ENCODE assay signal across 8 cellular contexts in the genomic region with DNA sequence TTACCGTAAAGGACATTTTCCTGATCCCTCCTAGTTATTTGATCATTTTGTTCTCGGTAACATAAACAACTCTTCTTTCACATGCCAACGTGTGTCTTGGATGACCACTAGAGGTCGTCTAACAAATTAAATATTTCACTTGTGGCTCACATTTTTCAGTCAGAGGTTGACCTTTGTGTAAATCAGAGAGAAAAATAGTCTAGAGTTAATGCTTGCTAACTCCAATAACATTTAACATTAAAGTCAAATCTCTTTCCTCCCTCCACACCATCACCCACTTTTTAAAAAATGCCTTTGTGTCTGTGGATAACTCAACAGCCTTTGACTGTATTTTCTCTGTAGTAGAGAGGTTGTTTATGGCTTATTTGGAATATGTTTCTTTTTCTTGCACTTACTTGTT.
A peak's percentile ranks its signal among the peaks of the same experiment; 100 is the strongest.
DNase-seq lines count a peak whose midpoint lies in the region; ATAC-seq and TF ChIP-seq lines count a peak whose summit lies in the region.

No MANE protein-coding gene starts in this region.

- H3K36me3 ChIP-seq in DOHH2 (ENCODE audit: control insufficient read depth, low read length) (no peaks in the 10 kb centered on the region), SK-N-MC (ENCODE audit: insufficient read depth, low read length) (no peaks in the 10 kb centered on the region), osteoblast (ENCODE audit: insufficient read depth, low read length) (no peaks in the 10 kb centered on the region)

- H3F3A ChIP-seq in DOHH2 (ENCODE audit: control insufficient read depth, insufficient read depth), result no peaks in the 10 kb centered on the region

- H3K9me3 ChIP-seq in DOHH2 (ENCODE audit: control insufficient read depth, insufficient read depth, low read length) (no peaks in the 10 kb centered on the region), SK-N-MC (ENCODE audit: low read depth, low read length) (no peaks in the 10 kb centered on the region), osteoblast (ENCODE audit: low read depth, low read length) (no peaks in the 10 kb centered on the region)

- no peaks in the 10 kb centered on the region for H3K9me2 ChIP-seq in DOHH2 (replicated peaks; ENCODE audit: control insufficient read depth, low read length)

- peak; percentile 79 for TF ChIP-seq CTCF in DOHH2 (IDR thresholded peaks at IDR 0.05; ENCODE audit: low read depth, low read length, poor library complexity, severe bottlenecking)
- peak; percentile 80 for TF ChIP-seq CTCF in osteoblast (IDR thresholded peaks at IDR 0.05; ENCODE audit: extremely low read depth, low read depth, low read length)

- H4K20me1 ChIP-seq in DOHH2 (ENCODE audit: control insufficient read depth, insufficient read depth, low read depth, low read length) (no peaks in the 10 kb centered on the region), osteoblast (ENCODE audit: insufficient read depth, low read length) (no peaks in the 10 kb centered on the region)

- H3K27ac ChIP-seq in DOHH2 (ENCODE audit: low read depth, low read length) (no peak overlapping the region), SK-N-MC (no peak overlapping the region), osteoblast (ENCODE audit: low read depth, low read length) (no peak overlapping the region)

- DNase-seq in HuH-7 (ENCODE audit: low spot score), result peak; percentile 20
- DNase-seq in SK-N-MC (ENCODE audit: low read depth, low spot score), result peak; percentile 24
- DNase-seq in fibroblast of gingiva (ENCODE audit: low read depth), result peak; percentile 60
- peak; percentile 15 for DNase-seq in osteoblast (ENCODE audit: insufficient read length, low spot score, missing footprints)
- DNase-seq in middle frontal gyrus (ENCODE audit: extremely low spot score, low spot score), result no peak
- no peak for DNase-seq in stimulated activated naive CD4-positive, alpha-beta T cell treated with Interleukin-2 at 50 U/mL for 16 hours (lab: John Stamatoyannopoulos, UW)

- H3K27me3 ChIP-seq in DOHH2 (ENCODE audit: control insufficient read depth, low read length) (no peaks in the 10 kb centered on the region), osteoblast (ENCODE audit: insufficient read depth, low read length) (no peaks in the 10 kb centered on the region)

- no peak overlapping the region for H3K9ac ChIP-seq in SK-N-MC (ENCODE audit: insufficient read length)

- no peak overlapping the region for H3K4me3 ChIP-seq in DOHH2 (ENCODE audit: low read length)
- H3K4me3 ChIP-seq in SK-N-MC, result no peak overlapping the region
- no peak overlapping the region for H3K4me3 ChIP-seq in osteoblast (ENCODE audit: insufficient read depth, low read length)

- H3K4me1 ChIP-seq in DOHH2 (ENCODE audit: control insufficient read depth, low read length) (0 out of 2 replicates have a peak, but pooled peaks cover 2% of the 10 kb centered on the region), osteoblast (ENCODE audit: insufficient read depth, low read length) (peaks cover 8% of the 10 kb centered on the region)

- H3K4me2 ChIP-seq in DOHH2 (ENCODE audit: low read length) (no peak overlapping the region), osteoblast (ENCODE audit: insufficient read depth, low read length) (peak overlapping the region; percentile 50)

- ATAC-seq in GM19467 (IDR thresholded peaks at IDR 0.05; ENCODE audit: unreplicated experiment), result peak; percentile 78

- no peaks in the 10 kb centered on the region for H3K79me2 ChIP-seq in DOHH2 (ENCODE audit: control insufficient read depth, low read length)
- H3K79me2 ChIP-seq in osteoblast (ENCODE audit: insufficient read depth, low read length), result no peaks in the 10 kb centered on the region

- peak overlapping the region; percentile 46 for H2AFZ ChIP-seq in osteoblast (ENCODE audit: low read length)

Comparison
In these comparisons a context has a peak if more than half of its experiments do, and no peak if none do; other contexts are left out.
1. DNase-seq: peak in HuH-7 (single experiment), SK-N-MC (single experiment), fibroblast of gingiva (single experiment) and osteoblast (single experiment); none in middle frontal gyrus (single experiment) and stimulated activated naive CD4-positive, alpha-beta T cell treated with Interleukin-2 at 50 U/mL for 16 hours (single experiment).